9 cellular contexts compared by ENCODE assay signal in the genomic region with DNA sequence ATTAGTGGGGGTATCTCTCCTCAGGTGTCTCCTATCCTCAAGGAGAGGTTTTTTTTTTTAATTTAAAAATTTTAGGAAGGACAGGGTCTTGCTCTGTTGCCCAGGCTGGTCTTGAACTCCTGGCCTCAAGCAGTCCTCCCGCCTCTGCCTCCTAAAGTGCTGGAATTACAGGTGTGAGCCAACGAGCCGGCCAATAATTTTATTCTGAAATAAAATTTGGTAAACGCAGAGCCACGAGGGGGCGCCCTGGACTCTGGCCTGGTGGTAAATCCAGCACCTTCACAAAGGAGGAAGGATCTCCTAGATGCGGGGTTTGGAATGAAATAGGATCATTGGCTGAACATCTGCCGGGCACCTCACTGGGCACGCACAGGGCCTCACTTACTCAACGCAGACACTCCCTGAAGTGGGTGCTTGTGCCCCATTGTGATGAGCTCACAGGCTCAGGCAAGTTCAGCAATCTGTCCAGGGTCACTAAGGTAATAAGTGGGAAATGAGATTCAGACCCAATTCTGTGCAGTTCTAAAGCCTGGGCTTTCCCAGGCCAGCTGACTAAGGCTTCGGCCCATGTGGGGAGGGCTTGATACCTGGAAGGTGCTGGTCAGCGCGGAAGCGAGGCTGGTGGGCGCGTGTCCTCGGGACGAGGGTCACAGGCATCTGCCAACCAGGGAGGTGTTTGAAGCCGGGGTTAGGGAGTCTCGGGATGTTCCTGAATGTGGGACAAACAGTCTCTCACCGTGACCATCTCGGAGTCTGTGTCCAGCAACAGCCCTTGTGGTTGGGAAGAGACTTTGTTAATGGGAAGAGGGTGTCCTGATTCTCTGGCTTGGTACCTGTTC. TPM values are rescaled to one million over a fixed set of nuclear protein-coding genes. Genes with fewer than 3 reads are reported as not detected.
A peak's percentile ranks its signal among the peaks of the same experiment; 100 is the strongest.
DNase-seq lines count a peak whose midpoint lies in the region; ATAC-seq, FAIRE-seq and TF ChIP-seq lines count a peak whose summit lies in the region.
"Had no signal": no experiment of that assay in that cellular context is flagged by ENCODE, and none has a peak within 500 bp of the region (broad histone marks: within the 10 kb centered on the region; RNA-seq: fewer than 3 reads in every experiment).

No MANE protein-coding gene starts in this region.

- H3K4me1 Mint-ChIP-seq in astrocyte (ENCODE audit: low read depth, unreplicated experiment) (no peaks in the 10 kb centered on the region), memory B cell (peaks cover 6% of the 10 kb centered on the region)

- H3K4me1 ChIP-seq in HEK293 (ENCODE audit: control insufficient read depth, insufficient read depth, low read length) = no peaks in the 10 kb centered on the region
- no peaks in the 10 kb centered on the region for H3K4me1 ChIP-seq in astrocyte (ENCODE audit: insufficient read depth, low read length)
- H3K4me1 ChIP-seq: SJSA1 had no signal

- no peaks in the 10 kb centered on the region for H3K9me3 Mint-ChIP-seq in astrocyte (ENCODE audit: unreplicated experiment)
- no peaks in the 10 kb centered on the region for H3K9me3 Mint-ChIP-seq in memory B cell

- no peak overlapping the region for H3K9ac ChIP-seq in astrocyte (ENCODE audit: low read length)

- H2AFZ ChIP-seq in astrocyte (ENCODE audit: low read depth, low read length) = no peak overlapping the region

- TF ChIP-seq CTCF in HEK293 (tag by site-specific recombination; IDR thresholded peaks at IDR 0.05) (no peak; the same call in 1 of the 2 replicates), astrocyte (IDR thresholded peaks at IDR 0.05; ENCODE audit: insufficient read depth, low read depth, low read length) (peak; percentile 35)

- H3K27ac ChIP-seq in HEK293 (ENCODE audit: extremely low read depth, low read depth, low read length) (no peak overlapping the region), astrocyte (ENCODE audit: low read depth, low read length) (no peak overlapping the region)
- H3K27ac ChIP-seq: SJSA1 had no signal

- peaks cover 19% of the 10 kb centered on the region for H3K27me3 ChIP-seq in astrocyte (ENCODE audit: insufficient read depth, low read length)

- H3K36me3 Mint-ChIP-seq in astrocyte (ENCODE audit: low read depth, unreplicated experiment) = no peaks in the 10 kb centered on the region
- no peaks in the 10 kb centered on the region for H3K36me3 Mint-ChIP-seq in memory B cell

- no peak overlapping the region for H3K4me3 ChIP-seq in HEK293 (ENCODE audit: low read depth, low read length)
- no peak overlapping the region for H3K4me3 ChIP-seq in astrocyte (ENCODE audit: insufficient read depth, low read depth, low read length)
- H3K4me3 ChIP-seq: SJSA1 had no signal

- H4K20me1 ChIP-seq in astrocyte (ENCODE audit: insufficient read depth, low read length) = no peaks in the 10 kb centered on the region

- H3K9me3 ChIP-seq in HEK293 (ENCODE audit: control insufficient read depth, insufficient read depth, low read depth, low read length) = no peaks in the 10 kb centered on the region
- H3K9me3 ChIP-seq in astrocyte (ENCODE audit: insufficient read depth, low read depth, low read length) = no peaks in the 10 kb centered on the region
- H3K9me3 ChIP-seq: SJSA1 had no signal

- peaks cover 32% of the 10 kb centered on the region for H3K27me3 Mint-ChIP-seq in astrocyte (ENCODE audit: low read depth, unreplicated experiment)
- H3K27me3 Mint-ChIP-seq in memory B cell = peaks cover 24% of the 10 kb centered on the region

- H3K36me3 ChIP-seq in HEK293 (ENCODE audit: control insufficient read depth in 2 of 2, insufficient read depth in 1 of 2, low read length in 2 of 2) (no peaks in the 10 kb centered on the region), astrocyte (ENCODE audit: insufficient read depth, low read length) (no peaks in the 10 kb centered on the region)
- H3K36me3 ChIP-seq: SJSA1 had no signal

- no peaks in the 10 kb centered on the region for H3K79me2 ChIP-seq in astrocyte (ENCODE audit: insufficient read depth, low read length)

- POLR2A ChIA-PET in HEK293 (lab: Yijun Ruan, JAX) = no interaction called here

- ATAC-seq in memory B cell (ENCODE audit: low read depth) (no peak), HG03354 (IDR thresholded peaks at IDR 0.05; ENCODE audit: poor library complexity, severe bottlenecking, unreplicated experiment) (no peak), HG03280 (IDR thresholded peaks at IDR 0.05; ENCODE audit: unreplicated experiment) (no peak)

- CTCF ChIA-PET in HEK293 (lab: Yijun Ruan, JAX) = interaction anchor here (0.6 to 1.6 kb wide), 17 partner anchors 10 to 1009 kb away, joined by 3 to 14 read pairs (median 4); no protein-coding TSS in a partner anchor

- DNase-seq in DMS 273 (lab: John Stamatoyannopoulos, UW; ENCODE audit: unreplicated experiment) (peak; percentile 84), RCC 7860 (ENCODE audit: low spot score) (peak; percentile 13), astrocyte (ENCODE audit: low read depth) (no peak), memory B cell (ENCODE audit: low spot score in 2 of 2) (peak; percentile 41 to 60), cerebellum (ENCODE audit: low spot score) (no peak)

- no peak overlapping the region for H3K4me3 Mint-ChIP-seq in astrocyte (ENCODE audit: unreplicated experiment)
- H3K4me3 Mint-ChIP-seq in memory B cell = no peak overlapping the region

- no peak for FAIRE-seq in RCC 7860 (lab: Jason Lieb, UNC)
- no peak for FAIRE-seq in astrocyte (lab: Jason Lieb, UNC)

- no peak overlapping the region for H3K4me2 ChIP-seq in astrocyte (ENCODE audit: low read length)

- H3K27ac Mint-ChIP-seq in astrocyte (ENCODE audit: unreplicated experiment) (no peak overlapping the region), memory B cell (no peak overlapping the region)

TF ChIP-seq in HEK293, 187 proteins besides CTCF, POLR2A, EP300 and RAD21:
- TF ChIP-seq ZNF677 (tag by site-specific recombination; IDR thresholded peaks at IDR 0.05) (no peak), ZNF19 (tag by site-specific recombination; IDR thresholded peaks at IDR 0.05; ENCODE audit: low read depth) (no peak), ZNF600 (tag by site-specific recombination; IDR thresholded peaks at IDR 0.05) (no peak), ZNF654 (tag by site-specific recombination; IDR thresholded peaks at IDR 0.05; ENCODE audit: low read depth) (peak; percentile 19; the same call in 1 of the 2 replicates), ZNF157 (tag by site-specific recombination; IDR thresholded peaks at IDR 0.05) (no peak), ZNF292 (tag by site-specific recombination; IDR thresholded peaks at IDR 0.05; ENCODE audit: borderline replicate concordance, low read depth) (no peak)

RNA-seq across cellular contexts. Expression of a gene that starts 32.7 kb away (rescaled TPM):
- total RNA-seq in astrocyte = 35.4 and 37.5 TPM in 2 replicates
- 15.9 TPM for total RNA-seq in cerebellum

Comparison
In these comparisons a context has a peak if more than half of its experiments do, and no peak if none do; other contexts are left out.
1. DNase-seq: peak in DMS 273 (single experiment), RCC 7860 (single experiment) and memory B cell (2 of 2); none in astrocyte (single experiment) and cerebellum (single experiment).